ENCODE assay signal across 24 cellular contexts in genomic region chr2:238187618-238188548, GRCh38. TPM values are rescaled to one million over a fixed set of nuclear protein-coding genes. Genes with fewer than 3 reads are reported as not detected.
DNase-seq lines count a peak whose midpoint lies in the region; ATAC-seq and TF ChIP-seq lines count a peak whose summit lies in the region.
"Had no signal": no experiment of that assay in that cellular context is flagged by ENCODE, and none has a peak within 500 bp of the region (broad histone marks: within the 10 kb centered on the region; RNA-seq: fewer than 3 reads in every experiment).

No MANE protein-coding gene starts in this region.

- H3K36me3 ChIP-seq in BLaER1 (peaks cover 99% of the 10 kb centered on the region), heart right ventricle (peaks cover 0 to 100% (median 75%) of the 10 kb centered on the region in 9 donors), esophagus squamous epithelium (peaks cover 31 to 100% (median 57%) of the 10 kb centered on the region in 3 donors)
- H3K36me3 ChIP-seq: breast epithelium had no signal

- no peak for TF ChIP-seq CTCF in heart right ventricle (IDR thresholded peaks at IDR 0.05)
- no peak for TF ChIP-seq CTCF in nephron progenitor cell (IDR thresholded peaks at IDR 0.05)
- TF ChIP-seq CTCF in esophagus squamous epithelium (IDR thresholded peaks at IDR 0.05) = no peak

- H3K9me3 ChIP-seq in BLaER1 = no peaks in the 10 kb centered on the region
- H3K9me3 ChIP-seq in heart right ventricle = no peaks in the 10 kb centered on the region
- no peaks in the 10 kb centered on the region for H3K9me3 ChIP-seq in esophagus squamous epithelium
- H3K9me3 ChIP-seq: breast epithelium, gastroesophageal sphincter, vagina had no signal

- WGBS in heart right ventricle, 2 donors = 77 to 84% methylated on average over 17 of the region's 17 CpGs
- WGBS in esophagus squamous epithelium, 2 donors = 85 to 94% methylated on average over 13 to 14 of the region's 17 CpGs

- H3K36me3 Mint-ChIP-seq in activated T-helper 1 cell treated with anti-CD3 and anti-CD28 coated beads, Interleukin-12 subunit alpha, Interleukin-12 subunit beta, Interleukin-2, Interleukin-4 antibody, amounts not matched to agents 30 ng/mL and 10 ng/mL and 1 ng/mL, durations not matched to agents 14 hours and 24 hours and 36 hours (ENCODE audit: low read depth) = peaks cover 58% of the 10 kb centered on the region
- H3K36me3 Mint-ChIP-seq in nephron progenitor cell (ENCODE audit: low read depth) = peaks cover 91% of the 10 kb centered on the region

- intact Hi-C loops in activated T-helper 1 cell treated with anti-CD3 and anti-CD28 coated beads, Interleukin-12 subunit alpha, Interleukin-12 subunit beta, Interleukin-2, Interleukin-4 antibody, amounts not matched to agents 30 ng/mL and 10 ng/mL and 1 ng/mL, durations not matched to agents 14 hours and 24 hours and 36 hours (cut with micrococcal nuclease) = no loop called here
- intact Hi-C loops in heart right ventricle (cut with DNase I) (loop anchor here in 1 of 10 donors (10.0 kb wide), 1 partner anchor 67 kb away; no protein-coding TSS in a partner anchor), esophagus squamous epithelium (cut with DNase I) (no loop called here)

- no peak overlapping the region for H3K4me3 Mint-ChIP-seq in activated T-helper 1 cell treated with anti-CD3 and anti-CD28 coated beads, Interleukin-12 subunit alpha, Interleukin-12 subunit beta, Interleukin-2, Interleukin-4 antibody, amounts not matched to agents 30 ng/mL and 10 ng/mL and 1 ng/mL, durations not matched to agents 14 hours and 24 hours and 36 hours
- peak overlapping the region; percentile 19 for H3K4me3 Mint-ChIP-seq in nephron progenitor cell
- H3K4me3 Mint-ChIP-seq: activated CD4-positive, alpha-beta memory T cell treated with anti-CD3 and anti-CD28 coated beads for 36 hours; activated T-cell treated with anti-CD3 and anti-CD28 coated beads, Interleukin-2, amount 50 U/mL, for 24 hours; stimulated activated naive CD8-positive, alpha-beta T cell treated with anti-CD3 and anti-CD28 coated beads, Interleukin-15, Interleukin-2, amounts not matched to agents 100 ng/mL and 50 ng/mL, for 24 hours had no signal

- no peak overlapping the region; the same call in 1 of the 2 replicates for H3K27ac ChIP-seq in BLaER1
- H3K27ac ChIP-seq in heart right ventricle = peak overlapping the region in 2 of 10 donors; percentile 8 to 19
- H3K27ac ChIP-seq in esophagus squamous epithelium = no peak overlapping the region
- H3K27ac ChIP-seq: breast epithelium, gastroesophageal sphincter, vagina, WERI-Rb-1 had no signal

- H3K9me3 Mint-ChIP-seq in activated T-helper 1 cell treated with anti-CD3 and anti-CD28 coated beads, Interleukin-12 subunit alpha, Interleukin-12 subunit beta, Interleukin-2, Interleukin-4 antibody, amounts not matched to agents 30 ng/mL and 10 ng/mL and 1 ng/mL, durations not matched to agents 14 hours and 24 hours and 36 hours = no peaks in the 10 kb centered on the region
- H3K9me3 Mint-ChIP-seq in nephron progenitor cell = no peaks in the 10 kb centered on the region
- H3K9me3 Mint-ChIP-seq: activated CD4-positive, alpha-beta memory T cell treated with anti-CD3 and anti-CD28 coated beads for 36 hours; activated T-cell treated with anti-CD3 and anti-CD28 coated beads, Interleukin-2, amount 50 U/mL, for 24 hours; stimulated activated naive CD8-positive, alpha-beta T cell treated with anti-CD3 and anti-CD28 coated beads, Interleukin-15, Interleukin-2, amounts not matched to agents 100 ng/mL and 50 ng/mL, for 24 hours had no signal

- H3K4me3 ChIP-seq in BLaER1 = no peak overlapping the region
- no peak overlapping the region for H3K4me3 ChIP-seq in heart right ventricle
- H3K4me3 ChIP-seq in esophagus squamous epithelium = no peak overlapping the region
- H3K4me3 ChIP-seq: breast epithelium, gastroesophageal sphincter, vagina had no signal

- H3K27me3 ChIP-seq in BLaER1 = no peaks in the 10 kb centered on the region
- no peaks in the 10 kb centered on the region for H3K27me3 ChIP-seq in heart right ventricle
- no peaks in the 10 kb centered on the region for H3K27me3 ChIP-seq in esophagus squamous epithelium
- H3K27me3 ChIP-seq: breast epithelium, gastroesophageal sphincter, vagina had no signal

- H3K4me1 Mint-ChIP-seq in activated T-helper 1 cell treated with anti-CD3 and anti-CD28 coated beads, Interleukin-12 subunit alpha, Interleukin-12 subunit beta, Interleukin-2, Interleukin-4 antibody, amounts not matched to agents 30 ng/mL and 10 ng/mL and 1 ng/mL, durations not matched to agents 14 hours and 24 hours and 36 hours (ENCODE audit: low read depth) = peaks cover 23% of the 10 kb centered on the region
- peaks cover 61% of the 10 kb centered on the region for H3K4me1 Mint-ChIP-seq in nephron progenitor cell

- H3K4me2 ChIP-seq in BLaER1 = peak overlapping the region; percentile 62; the same call in 1 of the 2 replicates

- peak overlapping the region; percentile 4 for H3K27ac Mint-ChIP-seq in activated T-helper 1 cell treated with anti-CD3 and anti-CD28 coated beads, Interleukin-12 subunit alpha, Interleukin-12 subunit beta, Interleukin-2, Interleukin-4 antibody, amounts not matched to agents 30 ng/mL and 10 ng/mL and 1 ng/mL, durations not matched to agents 14 hours and 24 hours and 36 hours
- peak overlapping the region; percentile 90 for H3K27ac Mint-ChIP-seq in nephron progenitor cell
- H3K27ac Mint-ChIP-seq: activated CD4-positive, alpha-beta memory T cell treated with anti-CD3 and anti-CD28 coated beads for 36 hours; stimulated activated naive CD8-positive, alpha-beta T cell treated with anti-CD3 and anti-CD28 coated beads, Interleukin-15, Interleukin-2, amounts not matched to agents 100 ng/mL and 50 ng/mL, for 24 hours had no signal

- DNase-seq in activated T-helper 1 cell treated with anti-CD3 and anti-CD28 coated beads, Interleukin-12 subunit alpha, Interleukin-12 subunit beta, Interleukin-2, Interleukin-4 antibody, amounts not matched to agents 30 ng/mL and 10 ng/mL and 1 ng/mL, durations not matched to agents 14 hours and 24 hours and 36 hours (ENCODE audit: low spot score) = no peak
- DNase-seq in heart right ventricle = no peak
- no peak for DNase-seq in nephron progenitor cell
- no peak for DNase-seq in HPDE6-E6E7 (ENCODE audit: extremely low spot score)
- no peak for DNase-seq in esophagus squamous epithelium (lab: John Stamatoyannopoulos, UW)
- DNase-seq in RKO (ENCODE audit: low spot score) = no peak
- no peak for DNase-seq in NCI-H2227 treated with DMSO at 0.1 percent for 48 hours (lab: John Stamatoyannopoulos, UW)
- DNase-seq: activated CD4-positive, alpha-beta memory T cell treated with anti-CD3 and anti-CD28 coated beads for 36 hours; activated T-cell treated with anti-CD3 and anti-CD28 coated beads, Interleukin-2, amount 50 U/mL, for 24 hours; COR-L47; dermis blood vessel endothelial cell; erythroblast; NCI-H1105; NCI-H526; SHP77; T-helper 2 cell; WERI-Rb-1 had no signal

- H3K27me3 Mint-ChIP-seq in activated T-helper 1 cell treated with anti-CD3 and anti-CD28 coated beads, Interleukin-12 subunit alpha, Interleukin-12 subunit beta, Interleukin-2, Interleukin-4 antibody, amounts not matched to agents 30 ng/mL and 10 ng/mL and 1 ng/mL, durations not matched to agents 14 hours and 24 hours and 36 hours (ENCODE audit: insufficient read depth) = no peaks in the 10 kb centered on the region
- H3K27me3 Mint-ChIP-seq in nephron progenitor cell (ENCODE audit: low read depth, poor library complexity) = no peaks in the 10 kb centered on the region
- H3K27me3 Mint-ChIP-seq: activated CD4-positive, alpha-beta memory T cell treated with anti-CD3 and anti-CD28 coated beads for 36 hours; activated T-cell treated with anti-CD3 and anti-CD28 coated beads, Interleukin-2, amount 50 U/mL, for 24 hours; stimulated activated naive CD8-positive, alpha-beta T cell treated with anti-CD3 and anti-CD28 coated beads, Interleukin-15, Interleukin-2, amounts not matched to agents 100 ng/mL and 50 ng/mL, for 24 hours had no signal

- H3K4me1 ChIP-seq in BLaER1 = peaks cover 35% of the 10 kb centered on the region
- peaks cover 0 to 15% (median 0%) of the 10 kb centered on the region in 9 donors for H3K4me1 ChIP-seq in heart right ventricle
- no peaks in the 10 kb centered on the region for H3K4me1 ChIP-seq in esophagus squamous epithelium
- H3K4me1 ChIP-seq: breast epithelium, gastroesophageal sphincter, vagina had no signal

- ATAC-seq in heart right ventricle = peak in 7 of 8 donors; percentile 54 to 89 (median 81)
- ATAC-seq: gastroesophageal sphincter, HCT116 had no signal

- no peak overlapping the region; the same call in 1 of the 2 replicates for H3K9ac ChIP-seq in BLaER1

- H4K20me1 ChIP-seq in BLaER1 = peaks cover 42% of the 10 kb centered on the region; the same call in 1 of the 2 replicates

- no peak for TF ChIP-seq POLR2A in esophagus squamous epithelium (IDR thresholded peaks at IDR 0.05)

RNA-seq across cellular contexts. Expression of gene ILKAP, which starts 15.6 kb away (rescaled TPM):
- total RNA-seq in activated T-helper 1 cell treated with anti-CD3 and anti-CD28 coated beads, Interleukin-12 subunit alpha, Interleukin-12 subunit beta, Interleukin-2, Interleukin-4 antibody, amounts not matched to agents 30 ng/mL and 10 ng/mL and 1 ng/mL, durations not matched to agents 14 hours and 24 hours and 36 hours = 77.3 and 79.9 TPM in 2 replicates
- 10 to 100 TPM; 19.6 to 31.0 (median 24.2) TPM for total RNA-seq in heart right ventricle
- 10 to 100 TPM; 38.0 to 83.9 TPM for polyA plus RNA-seq in heart right ventricle
- 10 to 100 TPM; 13.3 to 38.3 (median 20.7) TPM for total RNA-seq in esophagus squamous epithelium

RNA-seq across cellular contexts. Expression of gene ERFE, which starts 29.1 kb away (rescaled TPM):
- 0.20 TPM in 1 of 2 replicates, not detected in the other for total RNA-seq in activated T-helper 1 cell treated with anti-CD3 and anti-CD28 coated beads, Interleukin-12 subunit alpha, Interleukin-12 subunit beta, Interleukin-2, Interleukin-4 antibody, amounts not matched to agents 30 ng/mL and 10 ng/mL and 1 ng/mL, durations not matched to agents 14 hours and 24 hours and 36 hours
- total RNA-seq in heart right ventricle = 1 to 10 TPM in 1 of 10 donors, under 1 TPM in 3, not detected in 6; 0.11 to 1.3 (median 0.60) TPM
- under 1 TPM in 1 of 2 donors, not detected in 1; 0.68 TPM for polyA plus RNA-seq in heart right ventricle
- total RNA-seq in esophagus squamous epithelium = under 1 TPM in 1 of 4 donors, not detected in 3; 0.19 TPM
- total RNA-seq: activated CD4-positive, alpha-beta memory T cell treated with anti-CD3 and anti-CD28 coated beads for 36 hours; vagina had no signal

RNA-seq across cellular contexts. Expression of gene KLHL30, which starts 49.4 kb away (rescaled TPM):
- not detected in 2 replicates for total RNA-seq in activated T-helper 1 cell treated with anti-CD3 and anti-CD28 coated beads, Interleukin-12 subunit alpha, Interleukin-12 subunit beta, Interleukin-2, Interleukin-4 antibody, amounts not matched to agents 30 ng/mL and 10 ng/mL and 1 ng/mL, durations not matched to agents 14 hours and 24 hours and 36 hours
- total RNA-seq in heart right ventricle (10 to 100 TPM; 18.9 to 30.1 (median 26.7) TPM), esophagus squamous epithelium (under 1 TPM in 3 of 4 donors, not detected in 1; 0.09 to 0.38 (median 0.18) TPM)
- 1 to 10 TPM; 3.0 to 9.8 TPM for polyA plus RNA-seq in heart right ventricle
- total RNA-seq: activated CD4-positive, alpha-beta memory T cell treated with anti-CD3 and anti-CD28 coated beads for 36 hours; dermis blood vessel endothelial cell; HT1080 had no signal

RNA-seq across cellular contexts. Expression of gene HES6, which starts 52.0 kb away (rescaled TPM):
- total RNA-seq in activated T-helper 1 cell treated with anti-CD3 and anti-CD28 coated beads, Interleukin-12 subunit alpha, Interleukin-12 subunit beta, Interleukin-2, Interleukin-4 antibody, amounts not matched to agents 30 ng/mL and 10 ng/mL and 1 ng/mL, durations not matched to agents 14 hours and 24 hours and 36 hours = 10.3 and 11.2 TPM in 2 replicates
- total RNA-seq in heart right ventricle (1 to 10 TPM; 1.1 to 3.9 (median 1.9) TPM), esophagus squamous epithelium (1 to 10 TPM; 3.1 to 5.1 (median 4.2) TPM)
- 1 to 10 TPM; 3.9 to 6.9 TPM for polyA plus RNA-seq in heart right ventricle

Comparison
In these comparisons a context has a peak if more than half of its experiments do, and no peak if none do; other contexts are left out.
1. RNA of gene KLHL30, which starts 49.4 kb away (total RNA-seq): 18.9 to 30.1 TPM in heart right ventricle; 0.09 to 0.38 TPM in esophagus squamous epithelium and not detected in activated T-helper 1 cell treated with anti-CD3 and anti-CD28 coated beads, Interleukin-12 subunit alpha, Interleukin-12 subunit beta, Interleukin-2, Interleukin-4 antibody, amounts not matched to agents 30 ng/mL and 10 ng/mL and 1 ng/mL, durations not matched to agents 14 hours and 24 hours and 36 hours; every median in the first group is over 10 times any median in the second.